In the genomic region with DNA sequence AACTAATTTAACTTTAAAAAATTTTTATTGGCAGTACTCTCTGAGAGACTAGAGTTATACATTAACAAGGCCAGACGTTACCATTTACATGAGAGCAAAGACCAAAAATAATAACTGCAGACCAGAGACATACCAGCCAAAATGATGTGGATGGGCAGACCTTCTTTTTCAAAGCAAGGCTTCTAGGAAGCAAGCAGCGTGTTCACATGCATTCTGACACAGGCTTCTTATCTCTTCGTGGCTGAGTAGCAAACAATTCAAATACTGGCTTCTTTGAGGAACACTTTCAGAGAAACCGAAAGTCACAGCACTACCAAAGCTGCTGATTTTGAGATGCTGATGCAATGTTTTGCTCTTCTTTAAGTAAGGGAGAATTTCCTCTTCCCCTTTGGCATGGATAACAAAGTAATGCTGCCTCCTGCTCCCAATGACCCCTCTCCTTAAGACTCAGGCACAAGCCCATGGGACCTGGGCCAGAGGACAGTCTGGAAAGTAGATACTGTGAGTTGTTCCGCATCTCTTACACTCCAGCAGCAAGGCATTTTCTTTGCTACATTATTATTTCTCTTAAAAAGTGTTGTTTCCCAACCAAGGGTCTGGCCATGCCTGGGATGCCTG, we compare ENCODE assay signal across 8 cellular contexts.
A peak's percentile ranks its signal among the peaks of the same experiment; 100 is the strongest.
DNase-seq lines count a peak whose midpoint lies in the region; ATAC-seq, FAIRE-seq and TF ChIP-seq lines count a peak whose summit lies in the region.

No MANE protein-coding gene starts in this region.

- H3K27ac ChIP-seq in colonic mucosa = peak overlapping the region; percentile 64
- H3K27ac ChIP-seq in neuronal stem cell (replicated peaks; ENCODE audit: low read length) = no peak overlapping the region
- H3K27ac ChIP-seq in kidney (ENCODE audit: low read depth in 2 of 2, low read length in 2 of 2) = no peak overlapping the region
- H3K27ac ChIP-seq in vagina = no peak overlapping the region

- H3K9me3 ChIP-seq in colonic mucosa (no peaks in the 10 kb centered on the region), neuronal stem cell (replicated peaks in 1 of 2; ENCODE audit: control insufficient read depth in 2 of 2, insufficient read depth in 1 of 2, low read depth in 1 of 2, low read length in 2 of 2) (no peaks in the 10 kb centered on the region), kidney (ENCODE audit: control insufficient read depth in 1 of 2, low read length in 2 of 2) (no peaks in the 10 kb centered on the region), vagina (no peaks in the 10 kb centered on the region)

- H2BK120ac ChIP-seq in neuronal stem cell (ENCODE audit: low read depth, low read length) = no peak overlapping the region

- H2BK5ac ChIP-seq in neuronal stem cell (ENCODE audit: low read length) = no peak overlapping the region

- H2AK5ac ChIP-seq in neuronal stem cell (ENCODE audit: low read depth, low read length) = no peak overlapping the region

- H4K91ac ChIP-seq in neuronal stem cell (ENCODE audit: low read depth, low read length, poor library complexity) = no peak overlapping the region

- no peak for FAIRE-seq in kidney (lab: Jason Lieb, UNC)

- no CpG with 5 or more reads among the region's 5 CpGs for WGBS in neuronal stem cell (ENCODE audit: extremely low coverage in 2 of 2, insufficient read length in 2 of 2, insufficient replicate concordance in 1 of 2), 2 donors

- H2AFZ ChIP-seq in neuronal stem cell (ENCODE audit: low read length) = peak overlapping the region; percentile 12

- H3K4me1 ChIP-seq in colonic mucosa (no peaks in the 10 kb centered on the region), neuronal stem cell (ENCODE audit: control insufficient read depth in 2 of 2, insufficient read depth in 1 of 2, low read depth in 1 of 2, low read length in 2 of 2) (peaks cover 0 to 7% of the 10 kb centered on the region in 2 donors), kidney (ENCODE audit: control insufficient read depth in 1 of 2, insufficient read depth in 1 of 2, low read depth in 1 of 2, low read length in 2 of 2) (peaks cover 0 to 7% of the 10 kb centered on the region in 2 donors), vagina (no peaks in the 10 kb centered on the region)

- DNase-seq in colonic mucosa = peak; percentile 55
- no peak for DNase-seq in neuronal stem cell (ENCODE audit: low spot score)
- no peak for DNase-seq in kidney
- no peak for DNase-seq in GM10266 (ENCODE audit: extremely low spot score)
- no peak for DNase-seq in vagina (ENCODE audit: extremely low spot score in 2 of 2)
- no peak for DNase-seq in DMS79 (lab: John Stamatoyannopoulos, UW)

- H3K27me3 ChIP-seq in colonic mucosa (no peaks in the 10 kb centered on the region), neuronal stem cell (ENCODE audit: control insufficient read depth in 3 of 3, insufficient read depth in 3 of 3, low read depth in 1 of 3, low read length in 3 of 3) (no peaks in the 10 kb centered on the region), vagina (no peaks in the 10 kb centered on the region)

- no peak overlapping the region for H3K4me2 ChIP-seq in neuronal stem cell (ENCODE audit: insufficient read depth, low read length, poor library complexity, severe bottlenecking)

- ATAC-seq in GM18861 (IDR thresholded peaks at IDR 0.05; ENCODE audit: unreplicated experiment) = peak; percentile 69
- peak; percentile 79 for ATAC-seq in HG03354 (IDR thresholded peaks at IDR 0.05; ENCODE audit: poor library complexity, severe bottlenecking, unreplicated experiment)

- H3K14ac ChIP-seq in neuronal stem cell (ENCODE audit: low read length) = no peak overlapping the region

- no peak overlapping the region for H2BK12ac ChIP-seq in neuronal stem cell (ENCODE audit: low read length)

- H3K18ac ChIP-seq in neuronal stem cell (ENCODE audit: low read length) = no peak overlapping the region

- no peaks in the 10 kb centered on the region for H3K79me1 ChIP-seq in neuronal stem cell (ENCODE audit: low read depth, low read length)

- H3K4me3 ChIP-seq in colonic mucosa (no peak overlapping the region), neuronal stem cell (ENCODE audit: low read length in 2 of 2) (no peak overlapping the region), kidney (ENCODE audit: low read length in 2 of 2) (peak overlapping the region in 1 of 2 donors; percentile 13), vagina (peak overlapping the region in 1 of 2 donors; percentile 13)

- no peak overlapping the region for H3K23ac ChIP-seq in neuronal stem cell (ENCODE audit: low read depth, low read length, poor library complexity)

- no peak for TF ChIP-seq CTCF in colonic mucosa (IDR thresholded peaks at IDR 0.05)
- no peak for TF ChIP-seq CTCF in kidney (IDR thresholded peaks at IDR 0.05; ENCODE audit: borderline replicate concordance, extremely low read depth, insufficient read depth)
- no peak for TF ChIP-seq CTCF in GM10266 (IDR thresholded peaks at IDR 0.05; ENCODE audit: control insufficient read depth, insufficient read depth, low read depth, missing control alignments)
- no peak for TF ChIP-seq CTCF in vagina (IDR thresholded peaks at IDR 0.05)

- H4K8ac ChIP-seq in neuronal stem cell (ENCODE audit: low read depth, low read length) = no peak overlapping the region

- no peak overlapping the region for H2BK15ac ChIP-seq in neuronal stem cell (ENCODE audit: low read length)

- H3K36me3 ChIP-seq in colonic mucosa = no peaks in the 10 kb centered on the region
- no peaks in the 10 kb centered on the region for H3K36me3 ChIP-seq in neuronal stem cell (replicated peaks in 1 of 2; ENCODE audit: control insufficient read depth in 2 of 2, insufficient read depth in 2 of 2, low read length in 2 of 2)
- no peaks in the 10 kb centered on the region for H3K36me3 ChIP-seq in kidney (ENCODE audit: control insufficient read depth in 1 of 2, insufficient read depth in 2 of 2, low read length in 2 of 2)
- no peaks in the 10 kb centered on the region for H3K36me3 ChIP-seq in vagina

- no peak overlapping the region for H3K9ac ChIP-seq in colonic mucosa (ENCODE audit: low read depth in 2 of 2, low read length in 2 of 2)
- no peak overlapping the region for H3K9ac ChIP-seq in neuronal stem cell (ENCODE audit: low read depth, low read length, poor library complexity)
- no peak overlapping the region for H3K9ac ChIP-seq in kidney (ENCODE audit: low read length in 2 of 2)

- intact Hi-C loops in colonic mucosa (cut with DNase I) = no loop called here
- intact Hi-C loops in kidney (cut with DNase I) = no loop called here
- intact Hi-C loops in vagina (cut with DNase I) = no loop called here

- TF ChIP-seq POLR2A in vagina (IDR thresholded peaks at IDR 0.05) = no peak

- H3K4ac ChIP-seq in neuronal stem cell (ENCODE audit: low read length) = no peak overlapping the region
